In the genomic region with DNA sequence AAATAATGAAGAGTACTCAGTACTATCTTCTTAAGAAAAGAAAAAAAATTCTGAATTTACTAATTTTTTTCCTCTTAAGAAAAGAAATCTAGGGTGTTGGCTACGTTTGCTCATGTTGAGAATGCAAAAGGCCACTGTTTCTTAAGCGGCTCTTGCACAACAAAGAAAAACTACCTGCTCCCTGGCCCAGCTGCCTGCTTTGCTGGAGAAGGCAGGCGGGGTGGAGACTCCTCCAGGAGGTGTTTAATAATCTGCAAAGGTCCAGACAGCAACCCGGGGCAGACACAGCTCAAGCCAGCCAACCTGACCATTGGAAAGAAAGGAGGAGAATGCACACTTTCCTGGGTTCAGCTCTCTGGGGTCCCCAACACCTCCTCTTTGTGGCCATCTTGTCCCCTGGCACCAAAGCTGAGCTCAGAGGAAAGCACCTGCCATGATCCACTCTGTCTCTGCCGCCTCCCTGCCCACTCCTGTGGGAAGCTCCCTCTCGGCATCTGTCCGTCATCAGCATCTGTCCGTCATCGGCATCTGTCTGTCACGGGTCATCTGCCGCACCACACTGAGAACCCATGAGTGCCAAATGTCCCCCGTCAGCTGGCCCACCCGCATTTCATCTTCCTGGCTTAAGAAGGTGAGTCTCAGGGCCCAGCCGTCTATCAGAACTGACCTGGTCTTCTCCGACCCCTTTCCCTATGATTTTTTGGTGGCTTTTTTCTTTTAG, we compare ENCODE assay signal across 23 cellular contexts. TPM values are rescaled to one million over a fixed set of nuclear protein-coding genes. Genes with fewer than 3 reads are reported as not detected.
DNase-seq lines count a peak whose midpoint lies in the region; ATAC-seq, FAIRE-seq and TF ChIP-seq lines count a peak whose summit lies in the region.
"Had no signal": no experiment of that assay in that cellular context is flagged by ENCODE, and none has a peak within 500 bp of the region (broad histone marks: within the 10 kb centered on the region; RNA-seq: fewer than 3 reads in every experiment).

No MANE protein-coding gene starts in this region.

- H3K27me3 Mint-ChIP-seq in nephron (ENCODE audit: low read depth), result no peaks in the 10 kb centered on the region
- H3K27me3 Mint-ChIP-seq: stimulated activated naive B cell treated with anti-CD40 and anti-IgM and Interleukin-4, amounts not matched to agents 10 μg/mL and 1 μg/mL and 100 μg/mL, for 72 hours had no signal

- no peaks in the 10 kb centered on the region for H3K27me3 ChIP-seq in GM12878 (replicated peaks in 1 of 2; ENCODE audit: control insufficient read depth in 2 of 2, insufficient read depth in 2 of 2, low read length in 1 of 2)
- no peaks in the 10 kb centered on the region for H3K27me3 ChIP-seq in hepatocyte
- H3K27me3 ChIP-seq in small intestine (ENCODE audit: control insufficient read depth in 2 of 2, insufficient read depth in 2 of 2, low read length in 2 of 2), result no peaks in the 10 kb centered on the region
- H3K27me3 ChIP-seq: suprapubic skin, uterus had no signal

- DNase-seq in GM12878 (ENCODE audit: low read depth, low spot score), result no peak
- peak; percentile 37 for DNase-seq in hepatocyte (ENCODE audit: low spot score)
- DNase-seq in small intestine, result peak; percentile 52
- DNase-seq in GM20000 (ENCODE audit: low spot score), result no peak
- no peak for DNase-seq in hypothalamus (lab: John Stamatoyannopoulos, UW)
- DNase-seq: activated CD4-positive, alpha-beta T cell treated with anti-CD3 and anti-CD28 coated beads, Interleukin-2, amount 10 ng/mL, durations not matched to agents 7 days and 5 days; activated naive CD4-positive, alpha-beta T cell treated with anti-CD3 and anti-CD28 coated beads, Interleukin-2, amount 10 ng/mL, durations not matched to agents 7 days and 5 days; Calu3; cortex of kidney; H7; NCI-H1105 treated with DMSO at 0.1 percent for 48 hours; NCI-H2081 treated with DMSO at 0.1 percent for 48 hours; NCI-H774; stimulated activated CD4-positive, alpha-beta T cell treated with anti-CD3 and anti-CD28 coated beads, Interleukin-4, amount 100 ng/mL, for 24 hours; stimulated activated naive B cell treated with anti-CD40 and anti-IgM and Interleukin-4, amounts not matched to agents 10 μg/mL and 1 μg/mL and 100 μg/mL, for 72 hours; uterus had no signal

- CTCF ChIA-PET in GM12878 (lab: Yijun Ruan, JAX), result interaction anchor here (1.5 kb wide), 1 partner anchor 14 kb away, joined by 3 read pairs; no protein-coding TSS in a partner anchor

- H3K36me3 ChIP-seq in GM12878 (ENCODE audit: control insufficient read depth in 2 of 2, insufficient read depth in 2 of 2, low read length in 1 of 2), result peaks cover 6 to 7% of the 10 kb centered on the region in 2 experiments; a peak in 2 of 4 replicates
- no peaks in the 10 kb centered on the region for H3K36me3 ChIP-seq in hepatocyte (replicated peaks; ENCODE audit: insufficient read depth, low read depth)
- H3K36me3 ChIP-seq in small intestine (ENCODE audit: control insufficient read depth in 2 of 2, insufficient read depth in 2 of 2, low read length in 2 of 2), result no peaks in the 10 kb centered on the region
- H3K36me3 ChIP-seq: uterus had no signal

- TF ChIP-seq RAD21 in GM12878 (IDR thresholded peaks at IDR 0.05; ENCODE audit: insufficient read depth, low read depth, low read length), result no peak

- H2AFZ ChIP-seq in GM12878 (ENCODE audit: control insufficient read depth, low read depth, low read length) (no peak overlapping the region), hepatocyte (no peak overlapping the region)

- no peaks in the 10 kb centered on the region for H3K9me2 ChIP-seq in hepatocyte (replicated peaks; ENCODE audit: insufficient read depth)

- no peak overlapping the region for H3K4me3 Mint-ChIP-seq in nephron
- H3K4me3 Mint-ChIP-seq: activated CD4-positive, alpha-beta T cell treated with anti-CD3 and anti-CD28 coated beads, Interleukin-2, amount 10 ng/mL, durations not matched to agents 7 days and 5 days; activated naive CD4-positive, alpha-beta T cell treated with anti-CD3 and anti-CD28 coated beads, Interleukin-2, amount 10 ng/mL, durations not matched to agents 7 days and 5 days; activated T-helper 1 cell treated with anti-CD3 and anti-CD28 coated beads, Interleukin-12 subunit alpha, Interleukin-12 subunit beta, Interleukin-2, Interleukin-4 antibody, amounts not matched to agents 30 ng/mL and 10 ng/mL and 1 ng/mL, durations not matched to agents 14 hours and 24 hours and 36 hours; mesothelial cell of epicardium; stimulated activated naive B cell treated with anti-CD40 and anti-IgM and Interleukin-4, amounts not matched to agents 10 μg/mL and 1 μg/mL and 100 μg/mL, for 72 hours; T-helper 2 cell treated with Interferon-gamma antibody and Interleukin-4, amounts not matched to agents 5 μg/mL and 100 μg/mL, for 36 hours had no signal

- intact Hi-C loops in GM12878 (cut with micrococcal nuclease; ENCODE audit: unreplicated experiment), result loop anchor here (10.0 kb wide), 1 partner anchor 1278 kb away; the partner anchor contains the start of gene PTGR3

- H3K27ac ChIP-seq in GM12878 (ENCODE audit: control insufficient read depth, insufficient read depth), result no peak overlapping the region
- peak overlapping the region; percentile 63 for H3K27ac ChIP-seq in hepatocyte
- H3K27ac ChIP-seq in small intestine (ENCODE audit: low read depth in 1 of 2, low read length in 1 of 2), result no peak overlapping the region
- H3K27ac ChIP-seq: C4-2B, suprapubic skin had no signal

- BruUV-seq in GM12878 (replicated peaks; lab: Mats Ljungman, UMichigan), result no TSS peak

- H3K79me2 ChIP-seq in GM12878 (ENCODE audit: control insufficient read depth, insufficient read depth, low read length) (peaks cover 91% of the 10 kb centered on the region), hepatocyte (peaks cover 100% of the 10 kb centered on the region)

- 0 out of 2 replicates have a peak, but pooled peaks have one; percentile 21 for TF ChIP-seq POLR2A in GM12878 (IDR thresholded peaks at IDR 0.05; ENCODE audit: low read depth, low read length)

- in situ Hi-C loops in GM12878 (cut with MboI), result no loop called here

- ATAC-seq in GM12878, result no peak
- ATAC-seq in HG03354 (IDR thresholded peaks at IDR 0.05; ENCODE audit: poor library complexity, severe bottlenecking, unreplicated experiment), result no peak
- ATAC-seq: stimulated activated naive B cell treated with anti-CD40 and anti-IgM and Interleukin-4, amounts not matched to agents 10 μg/mL and 1 μg/mL and 100 μg/mL, for 72 hours had no signal

- H3K9me3 ChIP-seq in GM12878 (replicated peaks; ENCODE audit: control insufficient read depth, insufficient read depth, low read length) (no peaks in the 10 kb centered on the region), hepatocyte (ENCODE audit: low read depth) (no peaks in the 10 kb centered on the region), small intestine (ENCODE audit: control insufficient read depth, low read depth) (no peaks in the 10 kb centered on the region)
- H3K9me3 ChIP-seq: suprapubic skin, uterus had no signal

- FAIRE-seq in GM12878 (lab: Jason Lieb, UNC) (no peak), small intestine (lab: Jason Lieb, UNC) (no peak)

- H3K4me1 ChIP-seq in GM12878 (ENCODE audit: control insufficient read depth, insufficient read depth, low read length) (peaks cover 27% of the 10 kb centered on the region), hepatocyte (ENCODE audit: insufficient read depth) (peaks cover 33% of the 10 kb centered on the region), small intestine (ENCODE audit: control insufficient read depth in 2 of 2, insufficient read depth in 1 of 2, low read depth in 1 of 2, low read length in 1 of 2) (peaks cover 0 to 8% of the 10 kb centered on the region in 2 donors)

- H3K9ac ChIP-seq in GM12878 (ENCODE audit: control insufficient read depth, insufficient read depth, low read length), result no peak overlapping the region

- 0 out of 2 replicates have a peak, but pooled peaks cover 2% of the 10 kb centered on the region for H4K20me1 ChIP-seq in GM12878 (ENCODE audit: control insufficient read depth, insufficient read depth)
- peaks cover 82% of the 10 kb centered on the region for H4K20me1 ChIP-seq in hepatocyte (ENCODE audit: insufficient read depth, poor library complexity, severe bottlenecking)

- 78% methylated on average over 15 of the region's 15 CpGs for WGBS in GM12878 (ENCODE audit: insufficient coverage, insufficient replicate concordance, low lambda C conversion rate, missing lambda C conversion rate)
- 87% methylated on average over 15 of the region's 15 CpGs for WGBS in hepatocyte (ENCODE audit: low lambda C conversion rate, missing lambda C conversion rate)
- WGBS in small intestine, 3 donors, result 61 to 84% (median 67%) methylated on average over 15 of the region's 15 CpGs

- RAD21 ChIA-PET in GM12878 (lab: Charles Lee; ENCODE audit: unreplicated experiment), result no interaction called here

- H3K4me3 ChIP-seq in GM12878 (no peak overlapping the region), hepatocyte (no peak overlapping the region), small intestine (ENCODE audit: low read depth in 1 of 2, low read length in 2 of 2) (no peak overlapping the region)
- H3K4me3 ChIP-seq: suprapubic skin, uterus had no signal

- TF ChIP-seq CTCF in GM12878 (IDR thresholded peaks at IDR 0.05 in 2 of 3, conservative IDR thresholded peaks at IDR 0.05 in 1 of 3; ENCODE audit: control insufficient read depth in 2 of 3, extremely low read depth in 1 of 3, insufficient read depth in 1 of 3, low read depth in 3 of 3, low read length in 3 of 3), result no peak
- TF ChIP-seq CTCF in hepatocyte (IDR thresholded peaks at IDR 0.05; ENCODE audit: poor library complexity), result no peak
- TF ChIP-seq CTCF in nephron (IDR thresholded peaks at IDR 0.05; ENCODE audit: unreplicated experiment in 3 of 3), result no peak
- no peak for TF ChIP-seq CTCF in GM20000 (IDR thresholded peaks at IDR 0.05; ENCODE audit: extremely low read depth, missing control alignments)

- peaks cover 60% of the 10 kb centered on the region for H3K4me1 Mint-ChIP-seq in nephron
- H3K4me1 Mint-ChIP-seq: activated CD4-positive, alpha-beta T cell treated with anti-CD3 and anti-CD28 coated beads, Interleukin-2, amount 10 ng/mL, durations not matched to agents 7 days and 5 days; activated naive CD4-positive, alpha-beta T cell treated with anti-CD3 and anti-CD28 coated beads, Interleukin-2, amount 10 ng/mL, durations not matched to agents 7 days and 5 days had no signal

- no peaks in the 10 kb centered on the region for H3K9me3 Mint-ChIP-seq in nephron
- H3K9me3 Mint-ChIP-seq: activated CD4-positive, alpha-beta T cell treated with anti-CD3 and anti-CD28 coated beads, Interleukin-2, amount 10 ng/mL, durations not matched to agents 7 days and 5 days; activated naive CD4-positive, alpha-beta T cell treated with anti-CD3 and anti-CD28 coated beads, Interleukin-2, amount 10 ng/mL, durations not matched to agents 7 days and 5 days; activated T-helper 1 cell treated with anti-CD3 and anti-CD28 coated beads, Interleukin-12 subunit alpha, Interleukin-12 subunit beta, Interleukin-2, Interleukin-4 antibody, amounts not matched to agents 30 ng/mL and 10 ng/mL and 1 ng/mL, durations not matched to agents 14 hours and 24 hours and 36 hours; mesothelial cell of epicardium; stimulated activated naive B cell treated with anti-CD40 and anti-IgM and Interleukin-4, amounts not matched to agents 10 μg/mL and 1 μg/mL and 100 μg/mL, for 72 hours; T-helper 2 cell treated with Interferon-gamma antibody and Interleukin-4, amounts not matched to agents 5 μg/mL and 100 μg/mL, for 36 hours had no signal

- H3K27ac Mint-ChIP-seq in nephron, result peak overlapping the region in 2 of 3 experiments; percentile 33 to 84
- H3K27ac Mint-ChIP-seq: activated CD4-positive, alpha-beta T cell treated with anti-CD3 and anti-CD28 coated beads, Interleukin-2, amount 10 ng/mL, durations not matched to agents 7 days and 5 days; activated naive CD4-positive, alpha-beta T cell treated with anti-CD3 and anti-CD28 coated beads, Interleukin-2, amount 10 ng/mL, durations not matched to agents 7 days and 5 days; activated T-helper 1 cell treated with anti-CD3 and anti-CD28 coated beads, Interleukin-12 subunit alpha, Interleukin-12 subunit beta, Interleukin-2, Interleukin-4 antibody, amounts not matched to agents 30 ng/mL and 10 ng/mL and 1 ng/mL, durations not matched to agents 14 hours and 24 hours and 36 hours; mesothelial cell of epicardium; stimulated activated naive B cell treated with anti-CD40 and anti-IgM and Interleukin-4, amounts not matched to agents 10 μg/mL and 1 μg/mL and 100 μg/mL, for 72 hours; T-helper 2 cell treated with Interferon-gamma antibody and Interleukin-4, amounts not matched to agents 5 μg/mL and 100 μg/mL, for 36 hours had no signal

- H3K36me3 Mint-ChIP-seq in nephron (ENCODE audit: low read depth), result peaks cover 35% of the 10 kb centered on the region
- H3K36me3 Mint-ChIP-seq: activated naive CD4-positive, alpha-beta T cell treated with anti-CD3 and anti-CD28 coated beads, Interleukin-2, amount 10 ng/mL, durations not matched to agents 7 days and 5 days had no signal

- POLR2A ChIA-PET in GM12878 (lab: Charles Lee), result no interaction called here

- TF ChIP-seq EP300 in GM12878 (IDR thresholded peaks at IDR 0.05; ENCODE audit: borderline replicate concordance in 1 of 2, control insufficient read depth in 1 of 2, low read depth in 2 of 2, low read length in 2 of 2), result no peak

- H3K4me2 ChIP-seq in GM12878 (ENCODE audit: control insufficient read depth, insufficient read depth), result no peak overlapping the region
- peak overlapping the region; percentile 41 for H3K4me2 ChIP-seq in hepatocyte

- SMC1A ChIA-PET in GM12878 (lab: Charles Lee; ENCODE audit: uncharacterized antibody, unreplicated experiment), result interaction anchor here (1.7 kb wide), 1 partner anchor 11 kb away, joined by 6 read pairs; no protein-coding TSS in a partner anchor

RNA-seq across cellular contexts. Expression of gene ZNF516, which starts 11.9 kb away (rescaled TPM):
- total RNA-seq in GM12878 (2013; cell fraction: nucleolus; rRNA removed), result 64.3 and 64.4 TPM in 2 replicates
- total RNA-seq in GM12878 (2014; rRNA removed) (9.5 and 12.1 TPM in 2 replicates), GM12878 (2014; rRNA removed; fragmentation: Illumina TruSeq; extraction: Trizol) (6.8 and 6.9 TPM in 2 replicates), GM12878 (2021) (23.8 and 32.0 TPM in 2 replicates), hepatocyte (19.8 and 29.2 TPM in 2 replicates)
- polyA plus RNA-seq in GM12878 (2011; ENCODE audit: low read depth), result 7.3 TPM
- polyA plus RNA-seq in GM12878 (2011; rRNA removed) (8.7 and 9.0 TPM in 2 replicates), GM12878 (2014; fragmentation: Illumina TruSeq; extraction: Trizol) (3.9 and 4.7 TPM in 2 replicates), GM12878 (2014; fragmentation: Nextera tagmentation; extraction: Ambion mirVana) (1 to 10 TPM; 2.0 to 4.2 TPM), GM12878 (2014; rRNA removed) (9.8 and 10.4 TPM in 2 replicates), GM12878 (2016; fragmentation: Nextera tagmentation; extraction: Ambion mirVana) (1 to 10 TPM; 8.2 to 8.3 TPM), hepatocyte (18.2 and 22.7 TPM in 2 replicates), small intestine (1 to 10 TPM; 4.6 to 6.9 (median 6.1) TPM)
- polyA plus RNA-seq in GM12878 (2011; cell fraction: cytosol; rRNA removed), result 5.5 and 6.0 TPM in 2 replicates
- polyA plus RNA-seq in GM12878 (2011; cell fraction: nucleus; rRNA removed), result 21.3 and 23.9 TPM in 2 replicates
- polyA plus RNA-seq in GM12878 (2012), result 11.5 and 14.1 TPM in 2 replicates
- polyA minus RNA-seq in GM12878 (2011; rRNA and poly(A)+ RNA removed), result 6.5 and 11.3 TPM in 2 replicates
- polyA minus RNA-seq in GM12878 (2011; cell fraction: cytosol; rRNA and poly(A)+ RNA removed), result 6.0 and 11.0 TPM in 2 replicates
- 22.1 and 30.9 TPM in 2 replicates for polyA minus RNA-seq in GM12878 (2011; cell fraction: nucleus; rRNA and poly(A)+ RNA removed)

Comparison
In these comparisons a context has a peak if more than half of its experiments do, and no peak if none do; other contexts are left out.
1. DNase-seq: peak in hepatocyte (single experiment) and small intestine (single experiment); none in GM12878 (single experiment), GM20000 (single experiment) and hypothalamus (0 of 51).